Comparison of ENCODE assay signal across 1 cellular context in genomic region chr12:49060237-49061156, GRCh38.
TF ChIP-seq lines count a peak whose summit lies in the region.

A gene with protein sequence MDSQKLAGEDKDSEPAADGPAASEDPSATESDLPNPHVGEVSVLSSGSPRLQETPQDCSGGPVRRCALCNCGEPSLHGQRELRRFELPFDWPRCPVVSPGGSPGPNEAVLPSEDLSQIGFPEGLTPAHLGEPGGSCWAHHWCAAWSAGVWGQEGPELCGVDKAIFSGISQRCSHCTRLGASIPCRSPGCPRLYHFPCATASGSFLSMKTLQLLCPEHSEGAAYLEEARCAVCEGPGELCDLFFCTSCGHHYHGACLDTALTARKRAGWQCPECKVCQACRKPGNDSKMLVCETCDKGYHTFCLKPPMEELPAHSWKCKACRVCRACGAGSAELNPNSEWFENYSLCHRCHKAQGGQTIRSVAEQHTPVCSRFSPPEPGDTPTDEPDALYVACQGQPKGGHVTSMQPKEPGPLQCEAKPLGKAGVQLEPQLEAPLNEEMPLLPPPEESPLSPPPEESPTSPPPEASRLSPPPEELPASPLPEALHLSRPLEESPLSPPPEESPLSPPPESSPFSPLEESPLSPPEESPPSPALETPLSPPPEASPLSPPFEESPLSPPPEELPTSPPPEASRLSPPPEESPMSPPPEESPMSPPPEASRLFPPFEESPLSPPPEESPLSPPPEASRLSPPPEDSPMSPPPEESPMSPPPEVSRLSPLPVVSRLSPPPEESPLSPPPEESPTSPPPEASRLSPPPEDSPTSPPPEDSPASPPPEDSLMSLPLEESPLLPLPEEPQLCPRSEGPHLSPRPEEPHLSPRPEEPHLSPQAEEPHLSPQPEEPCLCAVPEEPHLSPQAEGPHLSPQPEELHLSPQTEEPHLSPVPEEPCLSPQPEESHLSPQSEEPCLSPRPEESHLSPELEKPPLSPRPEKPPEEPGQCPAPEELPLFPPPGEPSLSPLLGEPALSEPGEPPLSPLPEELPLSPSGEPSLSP (N-terminal part only) (minus strand): TSS chr12:49060794. CDS start chr12:49055324, 5,470 bp downstream.

TF ChIP-seq in GM12878, 131 proteins besides CTCF, POLR2A, EP300 and RAD21 (continued from another document and continues in another):
- TF ChIP-seq, protein P1, sequence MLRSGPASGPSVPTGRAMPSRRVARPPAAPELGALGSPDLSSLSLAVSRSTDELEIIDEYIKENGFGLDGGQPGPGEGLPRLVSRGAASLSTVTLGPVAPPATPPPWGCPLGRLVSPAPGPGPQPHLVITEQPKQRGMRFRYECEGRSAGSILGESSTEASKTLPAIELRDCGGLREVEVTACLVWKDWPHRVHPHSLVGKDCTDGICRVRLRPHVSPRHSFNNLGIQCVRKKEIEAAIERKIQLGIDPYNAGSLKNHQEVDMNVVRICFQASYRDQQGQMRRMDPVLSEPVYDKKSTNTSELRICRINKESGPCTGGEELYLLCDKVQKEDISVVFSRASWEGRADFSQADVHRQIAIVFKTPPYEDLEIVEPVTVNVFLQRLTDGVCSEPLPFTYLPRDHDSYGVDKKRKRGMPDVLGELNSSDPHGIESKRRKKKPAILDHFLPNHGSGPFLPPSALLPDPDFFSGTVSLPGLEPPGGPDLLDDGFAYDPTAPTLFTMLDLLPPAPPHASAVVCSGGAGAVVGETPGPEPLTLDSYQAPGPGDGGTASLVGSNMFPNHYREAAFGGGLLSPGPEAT (IDR thresholded peaks at IDR 0.05; ENCODE audit: low read depth): peak; percentile 98
- peak; percentile 61; the same call in 1 of the 2 replicates for TF ChIP-seq ZSCAN29 (IDR thresholded peaks at IDR 0.05)
- TF ChIP-seq POLR2AphosphoS5 (IDR thresholded peaks at IDR 0.05; ENCODE audit: low read length): peak; percentile 56; the same call in 1 of the 2 replicates
- TF ChIP-seq ZNF207 (IDR thresholded peaks at IDR 0.05; ENCODE audit: borderline replicate concordance): peak; percentile 81; the same call in 1 of the 2 replicates
- TF ChIP-seq MEF2A (IDR thresholded peaks at IDR 0.05; ENCODE audit: insufficient read depth, low read depth, low read length): no peak
- TF ChIP-seq STAT1 (conservative IDR thresholded peaks at IDR 0.05): peak; percentile 81; the same call in 1 of the 2 replicates
- TF ChIP-seq ZNF592 (IDR thresholded peaks at IDR 0.05): 0 out of 2 replicates have a peak, but pooled peaks have one; percentile 52
- TF ChIP-seq TCF3 (IDR thresholded peaks at IDR 0.05; ENCODE audit: borderline replicate concordance, insufficient read depth, low read depth, low read length): peak; percentile 65; the same call in 1 of the 2 replicates
- TF ChIP-seq, protein P2, sequence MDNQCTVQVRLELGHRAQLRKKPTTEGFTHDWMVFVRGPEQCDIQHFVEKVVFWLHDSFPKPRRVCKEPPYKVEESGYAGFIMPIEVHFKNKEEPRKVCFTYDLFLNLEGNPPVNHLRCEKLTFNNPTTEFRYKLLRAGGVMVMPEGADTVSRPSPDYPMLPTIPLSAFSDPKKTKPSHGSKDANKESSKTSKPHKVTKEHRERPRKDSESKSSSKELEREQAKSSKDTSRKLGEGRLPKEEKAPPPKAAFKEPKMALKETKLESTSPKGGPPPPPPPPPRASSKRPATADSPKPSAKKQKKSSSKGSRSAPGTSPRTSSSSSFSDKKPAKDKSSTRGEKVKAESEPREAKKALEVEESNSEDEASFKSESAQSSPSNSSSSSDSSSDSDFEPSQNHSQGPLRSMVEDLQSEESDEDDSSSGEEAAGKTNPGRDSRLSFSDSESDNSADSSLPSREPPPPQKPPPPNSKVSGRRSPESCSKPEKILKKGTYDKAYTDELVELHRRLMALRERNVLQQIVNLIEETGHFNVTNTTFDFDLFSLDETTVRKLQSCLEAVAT (IDR thresholded peaks at IDR 0.05): peak; percentile 98
- TF ChIP-seq NR2C2 (IDR thresholded peaks at IDR 0.05; ENCODE audit: borderline replicate concordance, control insufficient read depth, insufficient read length, low read depth): no peak
- TF ChIP-seq HDAC2 (IDR thresholded peaks at IDR 0.05): no peak
- no peak for TF ChIP-seq EZH2 (IDR thresholded peaks at IDR 0.05; ENCODE audit: borderline replicate concordance, control insufficient read depth, low read depth, low read length)
- TF ChIP-seq CREB1 (IDR thresholded peaks at IDR 0.05; ENCODE audit: low read depth): peak; percentile 97
- TF ChIP-seq, protein P3, sequence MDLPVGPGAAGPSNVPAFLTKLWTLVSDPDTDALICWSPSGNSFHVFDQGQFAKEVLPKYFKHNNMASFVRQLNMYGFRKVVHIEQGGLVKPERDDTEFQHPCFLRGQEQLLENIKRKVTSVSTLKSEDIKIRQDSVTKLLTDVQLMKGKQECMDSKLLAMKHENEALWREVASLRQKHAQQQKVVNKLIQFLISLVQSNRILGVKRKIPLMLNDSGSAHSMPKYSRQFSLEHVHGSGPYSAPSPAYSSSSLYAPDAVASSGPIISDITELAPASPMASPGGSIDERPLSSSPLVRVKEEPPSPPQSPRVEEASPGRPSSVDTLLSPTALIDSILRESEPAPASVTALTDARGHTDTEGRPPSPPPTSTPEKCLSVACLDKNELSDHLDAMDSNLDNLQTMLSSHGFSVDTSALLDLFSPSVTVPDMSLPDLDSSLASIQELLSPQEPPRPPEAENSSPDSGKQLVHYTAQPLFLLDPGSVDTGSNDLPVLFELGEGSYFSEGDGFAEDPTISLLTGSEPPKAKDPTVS (IDR thresholded peaks at IDR 0.05; ENCODE audit: low read depth, low read length): 0 out of 2 replicates have a peak, but pooled peaks have one; percentile 60
- peak; percentile 66; the same call in 1 of the 2 replicates for TF ChIP-seq RAD51 (IDR thresholded peaks at IDR 0.05)
- peak; percentile 77 for TF ChIP-seq TAF1 (IDR thresholded peaks at IDR 0.05; ENCODE audit: borderline replicate concordance, low read depth, low read length)
- peak; percentile 48 for TF ChIP-seq BRCA1 (IDR thresholded peaks at IDR 0.05; ENCODE audit: low read depth, low read length)
- TF ChIP-seq SMARCA5 (IDR thresholded peaks at IDR 0.05): peak; percentile 93
- TF ChIP-seq KAT2A (conservative IDR thresholded peaks at IDR 0.05; ENCODE audit: control insufficient read depth, low read depth, low read length): no peak
- TF ChIP-seq ZNF622 (IDR thresholded peaks at IDR 0.05): no peak
- no peak for TF ChIP-seq IRF5 (IDR thresholded peaks at IDR 0.05; ENCODE audit: borderline replicate concordance)
- TF ChIP-seq FOS (IDR thresholded peaks at IDR 0.05; ENCODE audit: borderline replicate concordance, extremely low read depth, insufficient read length): no peak
- peak; percentile 84 for TF ChIP-seq ZBTB40 (IDR thresholded peaks at IDR 0.05; ENCODE audit: borderline replicate concordance)
- 0 out of 2 replicates have a peak, but pooled peaks have one; percentile 48 for TF ChIP-seq RBBP5 (conservative IDR thresholded peaks at IDR 0.05)
- peak; percentile 77; the same call in 1 of the 2 replicates for TF ChIP-seq ZNF217 (IDR thresholded peaks at IDR 0.05)
- TF ChIP-seq ASH2L (IDR thresholded peaks at IDR 0.05; ENCODE audit: borderline replicate concordance, low read depth): no peak
- TF ChIP-seq WRNIP1 (IDR thresholded peaks at IDR 0.05; ENCODE audit: borderline replicate concordance, low read depth, low read length): no peak
- no peak for TF ChIP-seq NRF1 (conservative IDR thresholded peaks at IDR 0.05; ENCODE audit: low read depth, low read length)
- TF ChIP-seq, protein P4, sequence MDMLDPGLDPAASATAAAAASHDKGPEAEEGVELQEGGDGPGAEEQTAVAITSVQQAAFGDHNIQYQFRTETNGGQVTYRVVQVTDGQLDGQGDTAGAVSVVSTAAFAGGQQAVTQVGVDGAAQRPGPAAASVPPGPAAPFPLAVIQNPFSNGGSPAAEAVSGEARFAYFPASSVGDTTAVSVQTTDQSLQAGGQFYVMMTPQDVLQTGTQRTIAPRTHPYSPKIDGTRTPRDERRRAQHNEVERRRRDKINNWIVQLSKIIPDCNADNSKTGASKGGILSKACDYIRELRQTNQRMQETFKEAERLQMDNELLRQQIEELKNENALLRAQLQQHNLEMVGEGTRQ (IDR thresholded peaks at IDR 0.05; ENCODE audit: borderline replicate concordance, low read depth, low read length): no peak
- TF ChIP-seq CEBPZ (IDR thresholded peaks at IDR 0.05; ENCODE audit: low read depth, low read length): no peak
- peak; percentile 64; the same call in 1 of the 2 replicates for TF ChIP-seq FOXK2 (IDR thresholded peaks at IDR 0.05)
- TF ChIP-seq RCOR1 (conservative IDR thresholded peaks at IDR 0.05; ENCODE audit: low read depth, low read length): no peak
- TF ChIP-seq SUPT20H (IDR thresholded peaks at IDR 0.05; ENCODE audit: borderline replicate concordance, control insufficient read depth, low read depth, low read length): no peak
